18 cellular contexts compared by ENCODE assay signal in the genomic region with DNA sequence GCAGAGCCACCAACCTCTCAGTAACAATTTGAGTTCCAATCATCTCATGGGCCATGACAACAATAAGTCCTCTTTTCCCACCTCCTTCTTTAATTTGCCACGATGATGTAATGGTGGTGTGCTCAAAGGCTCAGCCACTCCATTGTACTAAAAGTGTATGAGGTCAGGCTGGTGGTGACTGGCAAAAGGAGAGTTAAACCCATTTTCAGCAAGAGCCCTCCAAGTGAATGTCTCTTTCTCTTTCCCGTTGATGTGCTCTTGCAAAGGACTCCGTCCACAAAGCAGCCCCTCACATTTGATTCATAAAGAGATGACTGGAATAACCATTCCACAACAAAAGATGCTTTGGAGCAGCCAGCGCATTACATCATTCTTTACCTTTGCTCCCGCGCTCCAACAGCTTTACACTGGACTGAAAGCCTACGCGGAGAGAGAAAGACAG. TPM values are rescaled to one million over a fixed set of nuclear protein-coding genes. Genes with fewer than 3 reads are reported as not detected.
DNase-seq lines count a peak whose midpoint lies in the region; ATAC-seq, FAIRE-seq and TF ChIP-seq lines count a peak whose summit lies in the region.
"Had no signal": no experiment of that assay in that cellular context is flagged by ENCODE, and none has a peak within 500 bp of the region (broad histone marks: within the 10 kb centered on the region; RNA-seq: fewer than 3 reads in every experiment).

No MANE protein-coding gene starts in this region.

- H3K27ac Mint-ChIP-seq in MCF 10A (ENCODE audit: low read depth, unreplicated experiment) (no peak overlapping the region), astrocyte (ENCODE audit: unreplicated experiment) (peak overlapping the region; percentile 37)
- H3K27ac Mint-ChIP-seq: activated CD4-positive, alpha-beta T cell treated with anti-CD3 and anti-CD28 coated beads, Interleukin-2, amount 10 ng/mL, durations not matched to agents 7 days and 5 days had no signal

- H2AFZ ChIP-seq in astrocyte (ENCODE audit: low read depth, low read length), result no peak overlapping the region

- BruUV-seq in MCF 10A (replicated peaks; lab: Mats Ljungman, UMichigan), result TSS peak; percentile 43

- H3K27ac ChIP-seq in breast epithelium (no peak overlapping the region), astrocyte (ENCODE audit: low read depth, low read length) (no peak overlapping the region)
- H3K27ac ChIP-seq: epithelial cell of prostate, prostate gland, suprapubic skin had no signal

- ATAC-seq in HG02623 (IDR thresholded peaks at IDR 0.05; ENCODE audit: unreplicated experiment), result no peak
- ATAC-seq: activated T-cell treated with anti-CD3 and anti-CD28 coated beads, Interleukin-2, amount 50 U/mL, for 4 hours; Right ventricle myocardium inferior had no signal

- CTCF ChIA-PET in MCF 10A (lab: Yijun Ruan, JAX), result interaction anchor here (0.7 kb wide), 1 partner anchor 21 kb away, joined by 3 read pairs; no protein-coding TSS in a partner anchor

- H3K36me3 ChIP-seq in breast epithelium (no peaks in the 10 kb centered on the region), astrocyte (ENCODE audit: insufficient read depth, low read length) (peaks cover 9% of the 10 kb centered on the region)
- H3K36me3 ChIP-seq: prostate gland had no signal

- no peak overlapping the region for H3K4me3 Mint-ChIP-seq in MCF 10A (ENCODE audit: unreplicated experiment)
- H3K4me3 Mint-ChIP-seq in astrocyte (ENCODE audit: unreplicated experiment), result peak overlapping the region; percentile 4
- H3K4me3 Mint-ChIP-seq: activated CD4-positive, alpha-beta T cell treated with anti-CD3 and anti-CD28 coated beads, Interleukin-2, amount 10 ng/mL, durations not matched to agents 7 days and 5 days; activated T-cell treated with anti-CD3 and anti-CD28 coated beads, Interleukin-2, amount 50 U/mL, for 4 hours had no signal

- DNase-seq in MCF 10A (ENCODE audit: unreplicated experiment) (no peak), breast epithelium (ENCODE audit: low spot score in 2 of 2) (no peak), astrocyte (ENCODE audit: low read depth) (peak; percentile 18), middle frontal gyrus (ENCODE audit: extremely low spot score, low spot score) (peak; percentile 51), NCI-H1694 treated with DMSO at 0.1 percent for 48 hours (lab: John Stamatoyannopoulos, UW) (no peak), SW480 (ENCODE audit: low spot score) (no peak), DMS 273 (lab: John Stamatoyannopoulos, UW; ENCODE audit: unreplicated experiment) (no peak)
- DNase-seq: activated CD4-positive, alpha-beta T cell treated with anti-CD3 and anti-CD28 coated beads, Interleukin-2, amount 10 ng/mL, durations not matched to agents 7 days and 5 days; activated T-cell treated with anti-CD3 and anti-CD28 coated beads, Interleukin-2, amount 50 U/mL, for 4 hours; islet precursor cell; Karpas-422; NCI-H2081 treated with DMSO at 0.1 percent for 48 hours; T1000 had no signal

- peak overlapping the region; percentile 28 for H3K4me2 ChIP-seq in astrocyte (ENCODE audit: low read length)

- POLR2A ChIA-PET in MCF 10A (lab: Yijun Ruan, JAX), result interaction anchor here (0.9 kb wide), 1 partner anchor 91 kb away, joined by 4 read pairs; a partner anchor contains a TSS

- no peak for TF ChIP-seq CTCF in MCF 10A (IDR thresholded peaks at IDR 0.05; ENCODE audit: unreplicated experiment)
- no peak for TF ChIP-seq CTCF in breast epithelium (IDR thresholded peaks at IDR 0.05)
- no peak for TF ChIP-seq CTCF in astrocyte (IDR thresholded peaks at IDR 0.05; ENCODE audit: insufficient read depth, low read depth, low read length)

- H3K27me3 Mint-ChIP-seq in MCF 10A (ENCODE audit: insufficient read depth, unreplicated experiment), result no peaks in the 10 kb centered on the region
- no peaks in the 10 kb centered on the region for H3K27me3 Mint-ChIP-seq in astrocyte (ENCODE audit: low read depth, unreplicated experiment)
- H3K27me3 Mint-ChIP-seq: activated CD4-positive, alpha-beta T cell treated with anti-CD3 and anti-CD28 coated beads, Interleukin-2, amount 10 ng/mL, durations not matched to agents 7 days and 5 days had no signal

- intact Hi-C loops in MCF 10A (cut with micrococcal nuclease), result no loop called here
- intact Hi-C loops in breast epithelium (cut with DNase I; ENCODE audit: low total_unique reads), result no loop called here

- no peak overlapping the region for H3K4me3 ChIP-seq in breast epithelium
- H3K4me3 ChIP-seq in astrocyte (ENCODE audit: insufficient read depth, low read depth, low read length), result no peak overlapping the region
- H3K4me3 ChIP-seq: prostate gland, suprapubic skin had no signal

- no peaks in the 10 kb centered on the region for H3K9me3 ChIP-seq in breast epithelium
- H3K9me3 ChIP-seq in astrocyte (ENCODE audit: insufficient read depth, low read depth, low read length), result no peaks in the 10 kb centered on the region
- H3K9me3 ChIP-seq: prostate gland, suprapubic skin had no signal

- H3K27me3 ChIP-seq in breast epithelium (no peaks in the 10 kb centered on the region), astrocyte (ENCODE audit: insufficient read depth, low read length) (no peaks in the 10 kb centered on the region)
- H3K27me3 ChIP-seq: suprapubic skin had no signal

- no peaks in the 10 kb centered on the region for H3K9me3 Mint-ChIP-seq in MCF 10A (ENCODE audit: unreplicated experiment)
- no peaks in the 10 kb centered on the region for H3K9me3 Mint-ChIP-seq in astrocyte (ENCODE audit: unreplicated experiment)
- H3K9me3 Mint-ChIP-seq: activated CD4-positive, alpha-beta T cell treated with anti-CD3 and anti-CD28 coated beads, Interleukin-2, amount 10 ng/mL, durations not matched to agents 7 days and 5 days; activated T-cell treated with anti-CD3 and anti-CD28 coated beads, Interleukin-2, amount 50 U/mL, for 4 hours had no signal

- H3K4me1 ChIP-seq in breast epithelium (no peaks in the 10 kb centered on the region), astrocyte (ENCODE audit: insufficient read depth, low read length) (peaks cover 9% of the 10 kb centered on the region)
- H3K4me1 ChIP-seq: suprapubic skin had no signal

- FAIRE-seq in astrocyte (lab: Jason Lieb, UNC), result no peak

- H3K9ac ChIP-seq in astrocyte (ENCODE audit: low read length), result no peak overlapping the region

- peaks cover 18% of the 10 kb centered on the region for H4K20me1 ChIP-seq in astrocyte (ENCODE audit: insufficient read depth, low read length)

- H3K36me3 Mint-ChIP-seq in MCF 10A (ENCODE audit: insufficient read depth, unreplicated experiment) (peaks cover 25% of the 10 kb centered on the region), astrocyte (ENCODE audit: low read depth, unreplicated experiment) (peaks cover 6% of the 10 kb centered on the region)

- no peak for TF ChIP-seq POLR2A in breast epithelium (IDR thresholded peaks at IDR 0.05)

- peaks cover 7% of the 10 kb centered on the region for H3K79me2 ChIP-seq in astrocyte (ENCODE audit: insufficient read depth, low read length)

- H3K4me1 Mint-ChIP-seq in MCF 10A (ENCODE audit: insufficient read depth, unreplicated experiment) (no peaks in the 10 kb centered on the region), astrocyte (ENCODE audit: low read depth, unreplicated experiment) (peaks cover 25% of the 10 kb centered on the region)

RNA-seq across cellular contexts. Expression of a gene that starts 41.6 kb away (rescaled TPM):
- total RNA-seq in MCF 10A (2022) (18.9 and 20.7 TPM in 2 replicates), breast epithelium (10 to 100 TPM; 10.9 to 63.3 (median 61.0) TPM), astrocyte (21.4 and 24.2 TPM in 2 replicates)

Comparison
In these comparisons a context has a peak if more than half of its experiments do, and no peak if none do; other contexts are left out.
1. DNase-seq: peak in astrocyte (single experiment) and middle frontal gyrus (single experiment); none in MCF 10A (single experiment), breast epithelium (0 of 2), NCI-H1694 treated with DMSO at 0.1 percent for 48 hours (single experiment), SW480 (single experiment) and DMS 273 (single experiment).